Comparison of ENCODE assay signal across 8 cellular contexts in genomic region chr13:48222358-48223015, GRCh38. TPM values are rescaled to one million over a fixed set of nuclear protein-coding genes. Genes with fewer than 3 reads are reported as not detected.
DNase-seq lines count a peak whose midpoint lies in the region; ATAC-seq lines count a peak whose summit lies in the region.

No MANE protein-coding gene starts in this region.

- peaks cover 40 to 62% of the 10 kb centered on the region in 2 donors for H3K4me1 ChIP-seq in naive thymus-derived CD4-positive, alpha-beta T cell (ENCODE audit: control insufficient read depth in 2 of 2, insufficient read depth in 2 of 2, low read length in 2 of 2)

- no peaks in the 10 kb centered on the region for H3K27me3 ChIP-seq in naive thymus-derived CD4-positive, alpha-beta T cell (ENCODE audit: control insufficient read depth in 2 of 2, insufficient read depth in 2 of 2, low read length in 2 of 2)

- intact Hi-C loops in dendritic cell treated with granulocyte-macrophage colony-stimulating factor and Interleukin-4, amounts not matched to agents 40 ng/mL and 50 ng/mL, for 4 days (cut with micrococcal nuclease): no loop called here
- intact Hi-C loops in naive thymus-derived CD4-positive, alpha-beta T cell (cut with micrococcal nuclease): loop anchor here in 1 of 2 donors (2.0 kb wide), 1 partner anchor 14 kb away; no protein-coding TSS in a partner anchor

- peaks cover 6% of the 10 kb centered on the region for H3K9me3 Mint-ChIP-seq in dendritic cell treated with granulocyte-macrophage colony-stimulating factor and Interleukin-4, amounts not matched to agents 40 ng/mL and 50 ng/mL, for 4 days
- peaks cover 0 to 5% (median 0%) of the 10 kb centered on the region in 11 donors for H3K9me3 Mint-ChIP-seq in naive thymus-derived CD4-positive, alpha-beta T cell

- H3K4me1 Mint-ChIP-seq in dendritic cell treated with granulocyte-macrophage colony-stimulating factor and Interleukin-4, amounts not matched to agents 40 ng/mL and 50 ng/mL, for 4 days (ENCODE audit: low read depth): peaks cover 37% of the 10 kb centered on the region
- peaks cover 41 to 88% (median 74%) of the 10 kb centered on the region in 7 donors for H3K4me1 Mint-ChIP-seq in naive thymus-derived CD4-positive, alpha-beta T cell

- no peaks in the 10 kb centered on the region for H3K36me3 ChIP-seq in naive thymus-derived CD4-positive, alpha-beta T cell (ENCODE audit: control insufficient read depth in 2 of 3, insufficient read depth in 3 of 3, low read length in 3 of 3)

- H3K27ac ChIP-seq in naive thymus-derived CD4-positive, alpha-beta T cell (ENCODE audit: low read depth, low read length): peak overlapping the region; percentile 83

- POLR2A ChIA-PET in naive thymus-derived CD4-positive, alpha-beta T cell (lab: Charles Lee): interaction anchor here (0.7 to 5.3 kb wide), 10 partner anchors 9 to 93 kb away, joined by 3 to 128 read pairs (median 14); partner anchors contain the start of gene ITM2B

- CTCF ChIA-PET in naive thymus-derived CD4-positive, alpha-beta T cell (lab: Charles Lee): interaction anchor here (1.8 to 3.4 kb wide), 3 partner anchors 10 to 95 kb away, joined by 5 to 23 read pairs (median 10); partner anchors contain the start of gene ITM2B

- peak; percentile 45 for DNase-seq in AG20443 (ENCODE audit: low spot score)
- DNase-seq in NOMO-1 treated with DMSO at 0.1 percent for 48 hours (lab: John Stamatoyannopoulos, UW; ENCODE audit: unreplicated experiment): peak; percentile 82
- DNase-seq in naive thymus-derived CD4-positive, alpha-beta T cell: no peak
- DNase-seq in anterior cingulate cortex (lab: John Stamatoyannopoulos, UW): no peak
- no peak for DNase-seq in mucosa of gallbladder (ENCODE audit: low spot score)

- no peaks in the 10 kb centered on the region for H3K27me3 Mint-ChIP-seq in dendritic cell treated with granulocyte-macrophage colony-stimulating factor and Interleukin-4, amounts not matched to agents 40 ng/mL and 50 ng/mL, for 4 days
- H3K27me3 Mint-ChIP-seq in naive thymus-derived CD4-positive, alpha-beta T cell: peaks cover 0 to 31% (median 0%) of the 10 kb centered on the region in 5 donors

- peak overlapping the region; percentile 85 for H3K27ac Mint-ChIP-seq in dendritic cell treated with granulocyte-macrophage colony-stimulating factor and Interleukin-4, amounts not matched to agents 40 ng/mL and 50 ng/mL, for 4 days
- H3K27ac Mint-ChIP-seq in naive thymus-derived CD4-positive, alpha-beta T cell: peak overlapping the region; percentile 38 to 99 (median 97)

- peak; percentile 58 for ATAC-seq in naive thymus-derived CD4-positive, alpha-beta T cell
- ATAC-seq in GM18870 (IDR thresholded peaks at IDR 0.05; ENCODE audit: unreplicated experiment) (no peak), GM21529 (IDR thresholded peaks at IDR 0.05; ENCODE audit: unreplicated experiment) (no peak)

- H3K4me3 ChIP-seq in naive thymus-derived CD4-positive, alpha-beta T cell (ENCODE audit: low read length): peak overlapping the region; percentile 9

- peak overlapping the region; percentile 67 for H3K4me3 Mint-ChIP-seq in dendritic cell treated with granulocyte-macrophage colony-stimulating factor and Interleukin-4, amounts not matched to agents 40 ng/mL and 50 ng/mL, for 4 days
- peak overlapping the region; percentile 48 to 91 (median 78) for H3K4me3 Mint-ChIP-seq in naive thymus-derived CD4-positive, alpha-beta T cell

- peaks cover under 1% of the 10 kb centered on the region for H3K36me3 Mint-ChIP-seq in dendritic cell treated with granulocyte-macrophage colony-stimulating factor and Interleukin-4, amounts not matched to agents 40 ng/mL and 50 ng/mL, for 4 days (ENCODE audit: low read depth)
- H3K36me3 Mint-ChIP-seq in naive thymus-derived CD4-positive, alpha-beta T cell: peaks cover 0 to 7% (median 2%) of the 10 kb centered on the region in 5 donors

- H3K9me3 ChIP-seq in naive thymus-derived CD4-positive, alpha-beta T cell (ENCODE audit: control insufficient read depth in 2 of 3, low read length in 3 of 3): no peaks in the 10 kb centered on the region

RNA-seq across cellular contexts. Expression of gene ITM2B, which starts 10.5 kb away (rescaled TPM):
- 100 to 1,000 TPM; 190 to 733 (median 412) TPM for total RNA-seq in naive thymus-derived CD4-positive, alpha-beta T cell
- 1,000 to 10,000 TPM; 1,112 to 1,479 TPM for polyA plus RNA-seq in naive thymus-derived CD4-positive, alpha-beta T cell
- total RNA-seq in mucosa of gallbladder: 791 TPM

Comparison
In these comparisons a context has a peak if more than half of its experiments do, and no peak if none do; other contexts are left out.
1. DNase-seq: peak in AG20443 (single experiment) and NOMO-1 treated with DMSO at 0.1 percent for 48 hours (single experiment); none in naive thymus-derived CD4-positive, alpha-beta T cell (0 of 9), anterior cingulate cortex (0 of 58) and mucosa of gallbladder (single experiment).